ENCODE assay signal across 2 cellular contexts in the genomic region with DNA sequence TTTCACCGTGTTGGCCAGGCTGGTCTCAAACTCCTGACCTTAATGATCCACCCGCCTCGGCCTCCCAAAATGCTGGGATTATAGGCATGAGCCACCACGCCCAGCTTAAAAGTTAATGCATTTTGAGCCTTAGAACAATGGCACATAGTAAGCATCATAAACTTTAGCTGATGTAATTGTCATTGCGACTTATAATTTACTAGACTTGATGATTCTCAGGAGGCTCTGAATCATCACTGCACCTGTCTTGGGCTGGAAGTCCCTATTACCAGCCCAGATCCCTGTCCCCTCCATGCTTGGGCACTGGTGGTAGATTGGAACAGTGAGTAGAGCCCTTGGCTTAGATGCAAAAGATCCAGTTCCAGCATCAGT.
TF ChIP-seq lines count a peak whose summit lies in the region.

No MANE protein-coding gene starts in this region.

TF ChIP-seq in HEK293, 187 proteins besides CTCF, POLR2A, EP300 and RAD21:
- TF ChIP-seq KLF1 (tag by site-specific recombination; IDR thresholded peaks at IDR 0.05) (peak; percentile 15; the same call in 1 of the 2 replicates), ZBTB7A (tag by site-specific recombination; IDR thresholded peaks at IDR 0.05; ENCODE audit: low read depth) (no peak), ZNF837 (tag by site-specific recombination; IDR thresholded peaks at IDR 0.05) (no peak), SP7 (tag by site-specific recombination; IDR thresholded peaks at IDR 0.05) (peak; percentile 78), ZNF140 (tag by site-specific recombination; IDR thresholded peaks at IDR 0.05) (no peak), KLF16 (tag by site-specific recombination; IDR thresholded peaks at IDR 0.05) (no peak), GLIS1 (tag by site-specific recombination; IDR thresholded peaks at IDR 0.05) (no peak), ZNF843 (tag by site-specific recombination; IDR thresholded peaks at IDR 0.05) (no peak), OSR2 (tag by site-specific recombination; IDR thresholded peaks at IDR 0.05) (no peak)
- TF ChIP-seq, protein P1, sequence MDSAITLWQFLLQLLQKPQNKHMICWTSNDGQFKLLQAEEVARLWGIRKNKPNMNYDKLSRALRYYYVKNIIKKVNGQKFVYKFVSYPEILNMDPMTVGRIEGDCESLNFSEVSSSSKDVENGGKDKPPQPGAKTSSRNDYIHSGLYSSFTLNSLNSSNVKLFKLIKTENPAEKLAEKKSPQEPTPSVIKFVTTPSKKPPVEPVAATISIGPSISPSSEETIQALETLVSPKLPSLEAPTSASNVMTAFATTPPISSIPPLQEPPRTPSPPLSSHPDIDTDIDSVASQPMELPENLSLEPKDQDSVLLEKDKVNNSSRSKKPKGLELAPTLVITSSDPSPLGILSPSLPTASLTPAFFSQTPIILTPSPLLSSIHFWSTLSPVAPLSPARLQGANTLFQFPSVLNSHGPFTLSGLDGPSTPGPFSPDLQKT (IDR thresholded peaks at IDR 0.05; ENCODE audit: borderline replicate concordance, low read depth, low read length), result no peak

TF ChIP-seq in K562, 482 proteins besides CTCF, POLR2A, EP300 and RAD21:
- TF ChIP-seq, protein P2, sequence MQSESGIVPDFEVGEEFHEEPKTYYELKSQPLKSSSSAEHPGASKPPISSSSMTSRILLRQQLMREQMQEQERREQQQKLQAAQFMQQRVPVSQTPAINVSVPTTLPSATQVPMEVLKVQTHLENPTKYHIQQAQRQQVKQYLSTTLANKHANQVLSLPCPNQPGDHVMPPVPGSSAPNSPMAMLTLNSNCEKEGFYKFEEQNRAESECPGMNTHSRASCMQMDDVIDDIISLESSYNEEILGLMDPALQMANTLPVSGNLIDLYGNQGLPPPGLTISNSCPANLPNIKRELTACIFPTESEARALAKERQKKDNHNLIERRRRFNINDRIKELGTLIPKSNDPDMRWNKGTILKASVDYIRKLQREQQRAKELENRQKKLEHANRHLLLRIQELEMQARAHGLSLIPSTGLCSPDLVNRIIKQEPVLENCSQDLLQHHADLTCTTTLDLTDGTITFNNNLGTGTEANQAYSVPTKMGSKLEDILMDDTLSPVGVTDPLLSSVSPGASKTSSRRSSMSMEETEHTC (IDR thresholded peaks at IDR 0.05), result no peak
- no peak for TF ChIP-seq TEAD1 (CRISPR knock-in tag; IDR thresholded peaks at IDR 0.05)
- TF ChIP-seq, protein P3, sequence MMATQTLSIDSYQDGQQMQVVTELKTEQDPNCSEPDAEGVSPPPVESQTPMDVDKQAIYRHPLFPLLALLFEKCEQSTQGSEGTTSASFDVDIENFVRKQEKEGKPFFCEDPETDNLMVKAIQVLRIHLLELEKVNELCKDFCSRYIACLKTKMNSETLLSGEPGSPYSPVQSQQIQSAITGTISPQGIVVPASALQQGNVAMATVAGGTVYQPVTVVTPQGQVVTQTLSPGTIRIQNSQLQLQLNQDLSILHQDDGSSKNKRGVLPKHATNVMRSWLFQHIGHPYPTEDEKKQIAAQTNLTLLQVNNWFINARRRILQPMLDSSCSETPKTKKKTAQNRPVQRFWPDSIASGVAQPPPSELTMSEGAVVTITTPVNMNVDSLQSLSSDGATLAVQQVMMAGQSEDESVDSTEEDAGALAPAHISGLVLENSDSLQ (IDR thresholded peaks at IDR 0.05), result no peak
- TF ChIP-seq, protein P4, sequence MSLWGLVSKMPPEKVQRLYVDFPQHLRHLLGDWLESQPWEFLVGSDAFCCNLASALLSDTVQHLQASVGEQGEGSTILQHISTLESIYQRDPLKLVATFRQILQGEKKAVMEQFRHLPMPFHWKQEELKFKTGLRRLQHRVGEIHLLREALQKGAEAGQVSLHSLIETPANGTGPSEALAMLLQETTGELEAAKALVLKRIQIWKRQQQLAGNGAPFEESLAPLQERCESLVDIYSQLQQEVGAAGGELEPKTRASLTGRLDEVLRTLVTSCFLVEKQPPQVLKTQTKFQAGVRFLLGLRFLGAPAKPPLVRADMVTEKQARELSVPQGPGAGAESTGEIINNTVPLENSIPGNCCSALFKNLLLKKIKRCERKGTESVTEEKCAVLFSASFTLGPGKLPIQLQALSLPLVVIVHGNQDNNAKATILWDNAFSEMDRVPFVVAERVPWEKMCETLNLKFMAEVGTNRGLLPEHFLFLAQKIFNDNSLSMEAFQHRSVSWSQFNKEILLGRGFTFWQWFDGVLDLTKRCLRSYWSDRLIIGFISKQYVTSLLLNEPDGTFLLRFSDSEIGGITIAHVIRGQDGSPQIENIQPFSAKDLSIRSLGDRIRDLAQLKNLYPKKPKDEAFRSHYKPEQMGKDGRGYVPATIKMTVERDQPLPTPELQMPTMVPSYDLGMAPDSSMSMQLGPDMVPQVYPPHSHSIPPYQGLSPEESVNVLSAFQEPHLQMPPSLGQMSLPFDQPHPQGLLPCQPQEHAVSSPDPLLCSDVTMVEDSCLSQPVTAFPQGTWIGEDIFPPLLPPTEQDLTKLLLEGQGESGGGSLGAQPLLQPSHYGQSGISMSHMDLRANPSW (CRISPR knock-in tag; IDR thresholded peaks at IDR 0.05), result no peak
- TF ChIP-seq MAFG (tag; conservative IDR thresholded peaks at IDR 0.05), result no peak
- no peak for TF ChIP-seq PRPF4 (IDR thresholded peaks at IDR 0.05; ENCODE audit: insufficient read depth, low read depth, low read length, poor library complexity, severe bottlenecking)
- TF ChIP-seq FOS (IDR thresholded peaks at IDR 0.05; ENCODE audit: extremely low read depth, insufficient read length), result no peak
- TF ChIP-seq SNIP1 (IDR thresholded peaks at IDR 0.05; ENCODE audit: low read depth), result no peak
- no peak for TF ChIP-seq ZNF140 (CRISPR knock-in tag; IDR thresholded peaks at IDR 0.05)
- TF ChIP-seq POLR2AphosphoS2 (IDR thresholded peaks at IDR 0.05; ENCODE audit: low read length), result peak; percentile 76
- TF ChIP-seq, protein P5, sequence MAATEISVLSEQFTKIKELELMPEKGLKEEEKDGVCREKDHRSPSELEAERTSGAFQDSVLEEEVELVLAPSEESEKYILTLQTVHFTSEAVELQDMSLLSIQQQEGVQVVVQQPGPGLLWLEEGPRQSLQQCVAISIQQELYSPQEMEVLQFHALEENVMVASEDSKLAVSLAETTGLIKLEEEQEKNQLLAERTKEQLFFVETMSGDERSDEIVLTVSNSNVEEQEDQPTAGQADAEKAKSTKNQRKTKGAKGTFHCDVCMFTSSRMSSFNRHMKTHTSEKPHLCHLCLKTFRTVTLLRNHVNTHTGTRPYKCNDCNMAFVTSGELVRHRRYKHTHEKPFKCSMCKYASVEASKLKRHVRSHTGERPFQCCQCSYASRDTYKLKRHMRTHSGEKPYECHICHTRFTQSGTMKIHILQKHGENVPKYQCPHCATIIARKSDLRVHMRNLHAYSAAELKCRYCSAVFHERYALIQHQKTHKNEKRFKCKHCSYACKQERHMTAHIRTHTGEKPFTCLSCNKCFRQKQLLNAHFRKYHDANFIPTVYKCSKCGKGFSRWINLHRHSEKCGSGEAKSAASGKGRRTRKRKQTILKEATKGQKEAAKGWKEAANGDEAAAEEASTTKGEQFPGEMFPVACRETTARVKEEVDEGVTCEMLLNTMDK (IDR thresholded peaks at IDR 0.05; ENCODE audit: borderline replicate concordance, insufficient read depth, low read depth, low read length, poor library complexity, severe bottlenecking), result no peak
- TF ChIP-seq, protein P6, sequence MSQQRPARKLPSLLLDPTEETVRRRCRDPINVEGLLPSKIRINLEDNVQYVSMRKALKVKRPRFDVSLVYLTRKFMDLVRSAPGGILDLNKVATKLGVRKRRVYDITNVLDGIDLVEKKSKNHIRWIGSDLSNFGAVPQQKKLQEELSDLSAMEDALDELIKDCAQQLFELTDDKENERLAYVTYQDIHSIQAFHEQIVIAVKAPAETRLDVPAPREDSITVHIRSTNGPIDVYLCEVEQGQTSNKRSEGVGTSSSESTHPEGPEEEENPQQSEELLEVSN (IDR thresholded peaks at IDR 0.05; ENCODE audit: borderline replicate concordance in 1 of 2, extremely low read depth in 1 of 2, insufficient read depth in 1 of 2, insufficient read length in 1 of 2, low read depth in 1 of 2, low read length in 1 of 2, poor library complexity in 1 of 2, severe bottlenecking in 1 of 2), result no peak
- TF ChIP-seq, protein P7, sequence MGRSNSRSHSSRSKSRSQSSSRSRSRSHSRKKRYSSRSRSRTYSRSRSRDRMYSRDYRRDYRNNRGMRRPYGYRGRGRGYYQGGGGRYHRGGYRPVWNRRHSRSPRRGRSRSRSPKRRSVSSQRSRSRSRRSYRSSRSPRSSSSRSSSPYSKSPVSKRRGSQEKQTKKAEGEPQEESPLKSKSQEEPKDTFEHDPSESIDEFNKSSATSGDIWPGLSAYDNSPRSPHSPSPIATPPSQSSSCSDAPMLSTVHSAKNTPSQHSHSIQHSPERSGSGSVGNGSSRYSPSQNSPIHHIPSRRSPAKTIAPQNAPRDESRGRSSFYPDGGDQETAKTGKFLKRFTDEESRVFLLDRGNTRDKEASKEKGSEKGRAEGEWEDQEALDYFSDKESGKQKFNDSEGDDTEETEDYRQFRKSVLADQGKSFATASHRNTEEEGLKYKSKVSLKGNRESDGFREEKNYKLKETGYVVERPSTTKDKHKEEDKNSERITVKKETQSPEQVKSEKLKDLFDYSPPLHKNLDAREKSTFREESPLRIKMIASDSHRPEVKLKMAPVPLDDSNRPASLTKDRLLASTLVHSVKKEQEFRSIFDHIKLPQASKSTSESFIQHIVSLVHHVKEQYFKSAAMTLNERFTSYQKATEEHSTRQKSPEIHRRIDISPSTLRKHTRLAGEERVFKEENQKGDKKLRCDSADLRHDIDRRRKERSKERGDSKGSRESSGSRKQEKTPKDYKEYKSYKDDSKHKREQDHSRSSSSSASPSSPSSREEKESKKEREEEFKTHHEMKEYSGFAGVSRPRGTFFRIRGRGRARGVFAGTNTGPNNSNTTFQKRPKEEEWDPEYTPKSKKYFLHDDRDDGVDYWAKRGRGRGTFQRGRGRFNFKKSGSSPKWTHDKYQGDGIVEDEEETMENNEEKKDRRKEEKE (IDR thresholded peaks at IDR 0.05; ENCODE audit: borderline replicate concordance in 1 of 2, control insufficient read depth in 1 of 2, low read depth in 2 of 2, low read length in 1 of 2), result no peak
- TF ChIP-seq SUPT5H (IDR thresholded peaks at IDR 0.05), result peak; percentile 25; the same call in 1 of the 2 replicates
